Comparison of ENCODE assay signal across 11 cellular contexts in genomic region chr16:716768-717325, GRCh38. TPM values are rescaled to one million over a fixed set of nuclear protein-coding genes. Genes with fewer than 3 reads are reported as not detected.
DNase-seq lines count a peak whose midpoint lies in the region; ATAC-seq and TF ChIP-seq lines count a peak whose summit lies in the region.
"Had no signal": no experiment of that assay in that cellular context is flagged by ENCODE, and none has a peak within 500 bp of the region (broad histone marks: within the 10 kb centered on the region; RNA-seq: fewer than 3 reads in every experiment).

No MANE protein-coding gene starts in this region.

- ATAC-seq in HG03460 (IDR thresholded peaks at IDR 0.05; ENCODE audit: unreplicated experiment) (no peak), GM23338 (no peak)

- H3K36me3 ChIP-seq in Karpas-422 (ENCODE audit: insufficient read depth, low read length) (no peaks in the 10 kb centered on the region), GM23338 (ENCODE audit: insufficient read depth) (no peaks in the 10 kb centered on the region)

- H3K27me3 ChIP-seq in Karpas-422 (ENCODE audit: low read length), result no peaks in the 10 kb centered on the region
- peaks cover 53% of the 10 kb centered on the region for H3K27me3 ChIP-seq in GM23338 (ENCODE audit: insufficient read depth)
- H3K27me3 ChIP-seq: SJSA1 had no signal

- peak; percentile 28 for DNase-seq in NCI-H2227 (lab: John Stamatoyannopoulos, UW; ENCODE audit: unreplicated experiment)
- DNase-seq in NCI-H2227 treated with DMSO at 0.1 percent for 48 hours (lab: John Stamatoyannopoulos, UW), result no peak
- no peak for DNase-seq in Karpas-422
- DNase-seq in osteocyte (ENCODE audit: extremely low spot score, unreplicated experiment), result no peak
- DNase-seq in NCI-H187 (lab: John Stamatoyannopoulos, UW), result no peak
- no peak for DNase-seq in GM23338 (ENCODE audit: low spot score)
- DNase-seq: KG1, NCI-H1694 had no signal

- peaks cover 57% of the 10 kb centered on the region for H3K4me1 ChIP-seq in Karpas-422 (ENCODE audit: low read length)
- peaks cover 12% of the 10 kb centered on the region; the same call in 1 of the 2 replicates for H3K4me1 ChIP-seq in GM23338 (ENCODE audit: insufficient read depth)

- H3K4me3 Mint-ChIP-seq in osteocyte (ENCODE audit: unreplicated experiment), result peak overlapping the region; percentile 67
- no peak overlapping the region; the same call in 2 of the 3 replicates for H3K4me3 Mint-ChIP-seq in GM23338

- H3K27ac Mint-ChIP-seq in osteocyte (ENCODE audit: unreplicated experiment), result no peak overlapping the region
- no peak overlapping the region for H3K27ac Mint-ChIP-seq in GM23338

- H3K27me3 Mint-ChIP-seq in osteocyte (ENCODE audit: unreplicated experiment) (no peaks in the 10 kb centered on the region), GM23338 (ENCODE audit: insufficient read depth, low read depth, poor library complexity) (peaks cover 42% of the 10 kb centered on the region)

- H3K4me1 Mint-ChIP-seq in osteocyte (ENCODE audit: unreplicated experiment) (peaks cover 32% of the 10 kb centered on the region), GM23338 (peaks cover 13% of the 10 kb centered on the region; the same call in 2 of the 3 replicates)

- H3K79me2 ChIP-seq in Karpas-422 (ENCODE audit: low read length) (peaks cover 10% of the 10 kb centered on the region; the same call in 1 of the 2 replicates), GM23338 (replicated peaks; ENCODE audit: insufficient read depth) (no peaks in the 10 kb centered on the region)

- H3K9ac ChIP-seq in Karpas-422 (ENCODE audit: low read length), result peak overlapping the region; percentile 84

- H3K9me2 ChIP-seq in Karpas-422 (replicated peaks; ENCODE audit: insufficient read depth, low read length) (no peaks in the 10 kb centered on the region), GM23338 (ENCODE audit: insufficient read depth) (no peaks in the 10 kb centered on the region)

- H3K4me2 ChIP-seq in Karpas-422 (ENCODE audit: low read depth, low read length, poor library complexity, severe bottlenecking), result peak overlapping the region; percentile 70
- H3K4me2 ChIP-seq in GM23338, result no peak overlapping the region; the same call in 1 of the 2 replicates

- peak overlapping the region; percentile 81; the same call in 1 of the 2 replicates for H3K4me3 ChIP-seq in Karpas-422 (ENCODE audit: low read length)
- H3K4me3 ChIP-seq in GM23338, result no peak overlapping the region

- H2AFZ ChIP-seq in Karpas-422 (ENCODE audit: low read length), result no peak overlapping the region
- no peak overlapping the region for H2AFZ ChIP-seq in GM23338

- H3K36me3 Mint-ChIP-seq in osteocyte (ENCODE audit: unreplicated experiment), result no peaks in the 10 kb centered on the region
- no peaks in the 10 kb centered on the region for H3K36me3 Mint-ChIP-seq in GM23338 (ENCODE audit: low read depth)

- H4K20me1 ChIP-seq in Karpas-422 (ENCODE audit: insufficient read depth, low read depth, low read length) (peaks cover 35% of the 10 kb centered on the region), GM23338 (replicated peaks; ENCODE audit: insufficient read depth) (no peaks in the 10 kb centered on the region)

- H3K9me3 Mint-ChIP-seq in osteocyte (ENCODE audit: unreplicated experiment) (no peaks in the 10 kb centered on the region), GM23338 (peaks cover 4% of the 10 kb centered on the region; the same call in 1 of the 3 replicates)

- TF ChIP-seq CTCF in osteocyte (IDR thresholded peaks at IDR 0.05), result no peak
- TF ChIP-seq CTCF in GM23338 (conservative IDR thresholded peaks at IDR 0.05; ENCODE audit: low read depth in 2 of 2), result no peak

- H3F3A ChIP-seq in GM23338 (replicated peaks; ENCODE audit: low read depth), result no peaks in the 10 kb centered on the region

- H3K9me3 ChIP-seq in Karpas-422 (ENCODE audit: low read length), result no peaks in the 10 kb centered on the region

- peak overlapping the region; percentile 63 for H3K27ac ChIP-seq in Karpas-422 (ENCODE audit: low read length)
- peak overlapping the region; percentile 94 for H3K27ac ChIP-seq in cingulate gyrus (ENCODE audit: low read depth, low read length)
- H3K27ac ChIP-seq in GM23338 (ENCODE audit: low read depth), result no peak overlapping the region
- H3K27ac ChIP-seq: SJSA1 had no signal

TF ChIP-seq in GM23338, 12 proteins besides CTCF, POLR2A, EP300 and RAD21:
- no peak for TF ChIP-seq ZNF331 (CRISPR knock-in tag; IDR thresholded peaks at IDR 0.05; ENCODE audit: low read depth)
- no peak for TF ChIP-seq ZNF114 (CRISPR knock-in tag; IDR thresholded peaks at IDR 0.05)
- no peak for TF ChIP-seq NANOG (IDR thresholded peaks at IDR 0.05; ENCODE audit: borderline replicate concordance)

RNA-seq across cellular contexts. Expression of gene METRN, which starts 1.9 kb away (rescaled TPM):
- total RNA-seq in Karpas-422 (2014; rRNA removed; shearing (Covaris generic); ENCODE audit: low replicate concordance), result 25.2 and 132 TPM in 2 replicates
- total RNA-seq in osteocyte, result 48.2 and 49.7 TPM in 2 replicates
- total RNA-seq in GM23338 (2014; rRNA removed; shearing (Covaris generic)), result 33.0 and 36.9 TPM in 2 replicates
- 18.7 and 28.9 TPM in 2 replicates for polyA plus RNA-seq in GM23338 (2016; fragmentation: Nextera tagmentation; extraction: Ambion mirVana)

RNA-seq across cellular contexts. Expression of gene ANTKMT, which starts 4.1 kb away (rescaled TPM):
- 19.8 and 53.3 TPM in 2 replicates for total RNA-seq in Karpas-422 (2014; rRNA removed; shearing (Covaris generic); ENCODE audit: low replicate concordance)
- total RNA-seq in osteocyte, result 41.5 and 41.7 TPM in 2 replicates
- 23.8 and 37.1 TPM in 2 replicates for total RNA-seq in GM23338 (2014; rRNA removed; shearing (Covaris generic))
- 37.2 and 59.0 TPM in 2 replicates for polyA plus RNA-seq in GM23338 (2016; fragmentation: Nextera tagmentation; extraction: Ambion mirVana)

RNA-seq across cellular contexts. Expression of gene CCDC78, which starts 9.4 kb away (rescaled TPM):
- total RNA-seq in Karpas-422 (2014; rRNA removed; shearing (Covaris generic); ENCODE audit: low replicate concordance), result 29.4 and 110 TPM in 2 replicates
- total RNA-seq in osteocyte, result 2.6 and 3.1 TPM in 2 replicates
- 3.5 and 12.6 TPM in 2 replicates for total RNA-seq in GM23338 (2014; rRNA removed; shearing (Covaris generic))
- polyA plus RNA-seq in GM23338 (2016; fragmentation: Nextera tagmentation; extraction: Ambion mirVana), result 8.7 and 10.5 TPM in 2 replicates

RNA-seq across cellular contexts. Expression of gene HAGHL, which starts 10.1 kb away (rescaled TPM):
- 57.4 and 159 TPM in 2 replicates for total RNA-seq in Karpas-422 (2014; rRNA removed; shearing (Covaris generic); ENCODE audit: low replicate concordance)
- total RNA-seq in osteocyte, result 11.3 and 17.3 TPM in 2 replicates
- 19.1 and 21.6 TPM in 2 replicates for total RNA-seq in GM23338 (2014; rRNA removed; shearing (Covaris generic))
- 35.3 and 45.2 TPM in 2 replicates for polyA plus RNA-seq in GM23338 (2016; fragmentation: Nextera tagmentation; extraction: Ambion mirVana)

RNA-seq across cellular contexts. Expression of gene FBXL16, which starts 11.2 kb away (rescaled TPM):
- total RNA-seq in Karpas-422 (2014; rRNA removed; shearing (Covaris generic); ENCODE audit: low replicate concordance), result 0.48 and 2.1 TPM in 2 replicates
- total RNA-seq in osteocyte, result 0.32 and 0.44 TPM in 2 replicates
- 10.6 and 12.6 TPM in 2 replicates for total RNA-seq in GM23338 (2014; rRNA removed; shearing (Covaris generic))
- 7.9 and 8.9 TPM in 2 replicates for polyA plus RNA-seq in GM23338 (2016; fragmentation: Nextera tagmentation; extraction: Ambion mirVana)
- total RNA-seq: SJSA1 had no signal
